8 cellular contexts compared by ENCODE assay signal in genomic region chr5:76715484-76715733, GRCh38. TPM values are rescaled to one million over a fixed set of nuclear protein-coding genes. Genes with fewer than 3 reads are reported as not detected.
DNase-seq lines count a peak whose midpoint lies in the region; ATAC-seq, FAIRE-seq and TF ChIP-seq lines count a peak whose summit lies in the region.

No MANE protein-coding gene starts in this region.

- no peaks in the 10 kb centered on the region for H3K27me3 Mint-ChIP-seq in astrocyte (ENCODE audit: low read depth, unreplicated experiment)

- no peak overlapping the region for H2BK5ac ChIP-seq in mesendoderm (ENCODE audit: low read length)

- H4K8ac ChIP-seq in mesendoderm (ENCODE audit: low read depth, low read length): no peak overlapping the region

- peak; percentile 43 for DNase-seq in GM10248 (ENCODE audit: extremely low spot score)
- no peak for DNase-seq in astrocyte (ENCODE audit: low read depth)
- no peak for DNase-seq in mesendoderm
- no peak for DNase-seq in AG08395 (ENCODE audit: low spot score)
- no peak for DNase-seq in NCI-H2029 (lab: John Stamatoyannopoulos, UW)
- DNase-seq in HTR-8/SVneo (ENCODE audit: insufficient read length, low spot score): no peak

- no CpG with 5 or more reads among the region's 13 CpGs for WGBS in mesendoderm (ENCODE audit: extremely low coverage, insufficient coverage, low lambda C conversion rate)

- H3K4me1 ChIP-seq in astrocyte (ENCODE audit: insufficient read depth, low read length) (peaks cover 35% of the 10 kb centered on the region), mesendoderm (ENCODE audit: control insufficient read depth, low read depth, low read length) (peaks cover 2% of the 10 kb centered on the region)

- no peaks in the 10 kb centered on the region for H3K27me3 ChIP-seq in astrocyte (ENCODE audit: insufficient read depth, low read length)
- H3K27me3 ChIP-seq in mesendoderm (ENCODE audit: insufficient read depth, low read length, poor library complexity): no peaks in the 10 kb centered on the region

- H4K20me1 ChIP-seq in astrocyte (ENCODE audit: insufficient read depth, low read length): peaks cover 20% of the 10 kb centered on the region

- H3K4me3 Mint-ChIP-seq in astrocyte (ENCODE audit: unreplicated experiment): peak overlapping the region; percentile 95

- POLR2A ChIA-PET in GM10248 (lab: Yijun Ruan, JAX): no interaction called here

- no peak overlapping the region for H3K23ac ChIP-seq in mesendoderm (ENCODE audit: low read length)

- no peak overlapping the region for H2AK5ac ChIP-seq in mesendoderm (ENCODE audit: low read length)

- peak overlapping the region; percentile 93 for H3K4me2 ChIP-seq in astrocyte (ENCODE audit: low read length)
- peak overlapping the region; percentile 98 for H3K4me2 ChIP-seq in mesendoderm (ENCODE audit: low read length)

- peaks cover 23% of the 10 kb centered on the region for H3K4me1 Mint-ChIP-seq in astrocyte (ENCODE audit: low read depth, unreplicated experiment)

- no peak overlapping the region for H3K18ac ChIP-seq in mesendoderm (ENCODE audit: low read length)

- CTCF ChIA-PET in GM10248 (lab: Yijun Ruan, JAX): interaction anchor here (0.7 to 1.9 kb wide), 6 partner anchors 8 to 59 kb away, joined by 3 to 10 read pairs (median 4); no protein-coding TSS in a partner anchor

- H2BK120ac ChIP-seq in mesendoderm (ENCODE audit: low read depth, low read length): no peak overlapping the region

- H3K9me3 Mint-ChIP-seq in astrocyte (ENCODE audit: unreplicated experiment): no peaks in the 10 kb centered on the region

- ATAC-seq in HG03442 (IDR thresholded peaks at IDR 0.05; ENCODE audit: unreplicated experiment) (peak; percentile 20), GM21390 (IDR thresholded peaks at IDR 0.05; ENCODE audit: unreplicated experiment) (no peak)

- peak overlapping the region; percentile 75 for H3K27ac Mint-ChIP-seq in astrocyte (ENCODE audit: unreplicated experiment)

- no peak overlapping the region for H2BK15ac ChIP-seq in mesendoderm (replicated peaks; ENCODE audit: low read depth)

- H3K4ac ChIP-seq in mesendoderm (ENCODE audit: low read depth, low read length): no peak overlapping the region

- no peaks in the 10 kb centered on the region for H3K9me3 ChIP-seq in astrocyte (ENCODE audit: insufficient read depth, low read depth, low read length)

- no peak overlapping the region for H4K5ac ChIP-seq in mesendoderm (ENCODE audit: low read length)

- H3K4me3 ChIP-seq in astrocyte (ENCODE audit: insufficient read depth, low read depth, low read length) (peak overlapping the region; percentile 81), mesendoderm (ENCODE audit: low read length) (peak overlapping the region; percentile 51)

- H3K56ac ChIP-seq in mesendoderm (ENCODE audit: low read length): peak overlapping the region; percentile 86

- H3K36me3 ChIP-seq in astrocyte (ENCODE audit: insufficient read depth, low read length) (no peaks in the 10 kb centered on the region), mesendoderm (ENCODE audit: control insufficient read depth, insufficient read depth, low read length) (no peaks in the 10 kb centered on the region)

- H3K9ac ChIP-seq in astrocyte (ENCODE audit: low read length): peak overlapping the region; percentile 90
- H3K9ac ChIP-seq in mesendoderm (ENCODE audit: low read length): peak overlapping the region; percentile 72

- H3K79me2 ChIP-seq in astrocyte (ENCODE audit: insufficient read depth, low read length) (peaks cover 44% of the 10 kb centered on the region), mesendoderm (ENCODE audit: control insufficient read depth, insufficient read depth, low read length) (peaks cover 5% of the 10 kb centered on the region)

- TF ChIP-seq CTCF in GM10248 (IDR thresholded peaks at IDR 0.05; ENCODE audit: control extremely low read depth, extremely low read depth, low read depth, missing control alignments) (no peak), astrocyte (IDR thresholded peaks at IDR 0.05; ENCODE audit: insufficient read depth, low read depth, low read length) (no peak)

- peak overlapping the region; percentile 79 for H2AFZ ChIP-seq in astrocyte (ENCODE audit: low read depth, low read length)

- peaks cover 8% of the 10 kb centered on the region for H3K36me3 Mint-ChIP-seq in astrocyte (ENCODE audit: low read depth, unreplicated experiment)

- H3K27ac ChIP-seq in astrocyte (ENCODE audit: low read depth, low read length) (peak overlapping the region; percentile 77), mesendoderm (ENCODE audit: low read depth, low read length) (no peak overlapping the region)

- no peak for FAIRE-seq in astrocyte (lab: Jason Lieb, UNC)
- no peak for FAIRE-seq in HTR-8/SVneo (lab: Jason Lieb, UNC)

- H3K79me1 ChIP-seq in mesendoderm (ENCODE audit: low read length): peaks cover 7% of the 10 kb centered on the region

RNA-seq across cellular contexts. Expression of gene F2R, which starts 0.5 kb away (rescaled TPM):
- total RNA-seq in astrocyte: 285 and 331 TPM in 2 replicates
- 12.9 TPM for polyA plus RNA-seq in mesendoderm (2013, experiment 1 of 2)
- 13.6 TPM for polyA plus RNA-seq in mesendoderm (2013, experiment 2 of 2)
